Comparison of ENCODE assay signal across 13 cellular contexts in genomic region chr2:147659051-147659450, GRCh38.
"Had no signal": no experiment of that assay in that cellular context is flagged by ENCODE, and none has a peak within 500 bp of the region (broad histone marks: within the 10 kb centered on the region; RNA-seq: fewer than 3 reads in every experiment).

No MANE protein-coding gene starts in this region.

- ATAC-seq: body of pancreas; stimulated activated naive CD8-positive, alpha-beta T cell treated with anti-CD3 and anti-CD28 coated beads, Interleukin-15, Interleukin-2, amounts not matched to agents 100 U/mL and 50 U/mL, for 24 hours had no signal

- H3K4me3 Mint-ChIP-seq: activated CD4-positive, alpha-beta T cell treated with anti-CD3 and anti-CD28 coated beads, Interleukin-2, amount 10 ng/mL, durations not matched to agents 24 days and 14 days; activated naive CD4-positive, alpha-beta T cell treated with anti-CD3 and anti-CD28 coated beads for 36 hours had no signal

- H3K9me3 ChIP-seq: body of pancreas, sigmoid colon, upper lobe of left lung had no signal

- H3K27ac Mint-ChIP-seq: activated CD4-positive, alpha-beta T cell treated with anti-CD3 and anti-CD28 coated beads, Interleukin-2, amount 10 ng/mL, durations not matched to agents 24 days and 14 days; activated naive CD4-positive, alpha-beta T cell treated with anti-CD3 and anti-CD28 coated beads for 36 hours had no signal

- H3K36me3 ChIP-seq: sigmoid colon, upper lobe of left lung had no signal

- H3K27me3 Mint-ChIP-seq: activated CD4-positive, alpha-beta T cell treated with anti-CD3 and anti-CD28 coated beads, Interleukin-2, amount 10 ng/mL, durations not matched to agents 24 days and 14 days had no signal

- H3K4me1 ChIP-seq: body of pancreas, sigmoid colon, upper lobe of left lung had no signal

- H3K27ac ChIP-seq: body of pancreas, coronary artery, sigmoid colon, upper lobe of left lung, VCaP had no signal

- H3K4me3 ChIP-seq: body of pancreas, coronary artery, sigmoid colon, upper lobe of left lung had no signal

- DNase-seq: activated CD4-positive, alpha-beta T cell treated with anti-CD3 and anti-CD28 coated beads, Interleukin-2, amount 10 ng/mL, durations not matched to agents 24 days and 14 days; activated CD8-positive, alpha-beta memory T cell treated with anti-CD3 and anti-CD28 coated beads for 24 hours; activated naive CD4-positive, alpha-beta T cell treated with anti-CD3 and anti-CD28 coated beads for 36 hours; body of pancreas; central memory CD4-positive, alpha-beta T cell; effector CD4-positive, alpha-beta T cell; hippocampal formation; sigmoid colon; stimulated activated CD4-positive, alpha-beta T cell treated with anti-CD3 and anti-CD28 coated beads, Interleukin-2, amount 100 ng/mL, for 48 hours; stimulated activated naive CD8-positive, alpha-beta T cell treated with anti-CD3 and anti-CD28 coated beads, Interleukin-15, Interleukin-2, amounts not matched to agents 100 U/mL and 50 U/mL, for 24 hours; upper lobe of left lung had no signal

- H3K27me3 ChIP-seq: body of pancreas, sigmoid colon, upper lobe of left lung had no signal

- H3K9me3 Mint-ChIP-seq: activated naive CD4-positive, alpha-beta T cell treated with anti-CD3 and anti-CD28 coated beads for 36 hours had no signal
